Comparison of ENCODE assay signal across 1 cellular context in genomic region chr19:56139847-56140582, GRCh38.
TF ChIP-seq lines count a peak whose summit lies in the region.

No MANE protein-coding gene starts in this region.

TF ChIP-seq in HEK293, 187 proteins besides CTCF, POLR2A, EP300 and RAD21 (continued from another document):
- peak; percentile 36; the same call in 1 of the 2 replicates for TF ChIP-seq ZNF777 (tag by site-specific recombination; IDR thresholded peaks at IDR 0.05; ENCODE audit: borderline replicate concordance)
- TF ChIP-seq EGR2 (tag by site-specific recombination; IDR thresholded peaks at IDR 0.05; ENCODE audit: low read depth): peak; percentile 7; the same call in 1 of the 2 replicates
